Comparison of ENCODE assay signal across 8 cellular contexts in genomic region chr17:47229535-47230443, GRCh38. TPM values are rescaled to one million over a fixed set of nuclear protein-coding genes. Genes with fewer than 3 reads are reported as not detected.
A peak's percentile ranks its signal among the peaks of the same experiment; 100 is the strongest.
DNase-seq lines count a peak whose midpoint lies in the region; ATAC-seq and TF ChIP-seq lines count a peak whose summit lies in the region.

No MANE protein-coding gene starts in this region.

- WGBS in heart right ventricle, 2 donors = 12 to 13% methylated on average over 22 of the region's 22 CpGs
- 10 to 11% (median 10%) methylated on average over 22 of the region's 22 CpGs for WGBS in psoas muscle, 3 donors

- H3K27me3 Mint-ChIP-seq in CD8-positive, alpha-beta T cell (ENCODE audit: low read depth) = no peaks in the 10 kb centered on the region

- peak overlapping the region; percentile 69 for H3K4me3 Mint-ChIP-seq in CD8-positive, alpha-beta T cell

- H3K27ac Mint-ChIP-seq in CD8-positive, alpha-beta T cell = no peak overlapping the region

- DNase-seq in CD8-positive, alpha-beta T cell = peak; percentile 31 to 73 (median 66)
- DNase-seq in H7 = peak; percentile 84
- peak; percentile 80 for DNase-seq in NCI-H1694 (lab: John Stamatoyannopoulos, UW)
- DNase-seq in T-helper 1 cell = peak in 4 of 5 donors; percentile 37 to 71 (median 52)
- peak; percentile 94 for DNase-seq in amniotic epithelial cell (ENCODE audit: low read depth)
- peak; percentile 68 to 91 for DNase-seq in heart right ventricle
- DNase-seq in psoas muscle = peak; percentile 80 to 88
- DNase-seq in uterus = peak; percentile 88 to 95

- intact Hi-C loops in CD8-positive, alpha-beta T cell (cut with DNase I, micrococcal nuclease) = loop anchor here (1.0 kb wide), 3 partner anchors 86 to 387 kb away; no protein-coding TSS in a partner anchor
- intact Hi-C loops in heart right ventricle (cut with DNase I) (loop anchor here in 7 of 10 donors (1.0 to 10.0 kb wide), 6 partner anchors 47 to 385 kb away; no protein-coding TSS in a partner anchor), psoas muscle (cut with DNase I) (loop anchor here (1.0 to 10.0 kb wide), 3 partner anchors 86 to 385 kb away; no protein-coding TSS in a partner anchor), uterus (cut with DNase I; ENCODE audit: low total_unique reads) (loop anchor here (5.0 kb wide), 1 partner anchor 88 kb away; no protein-coding TSS in a partner anchor)

- H3K4me1 ChIP-seq in CD8-positive, alpha-beta T cell (ENCODE audit: insufficient read depth, low read length) = peaks cover 3% of the 10 kb centered on the region
- H3K4me1 ChIP-seq in heart right ventricle (peaks cover 13 to 39% (median 34%) of the 10 kb centered on the region in 9 donors), psoas muscle (peaks cover 6% of the 10 kb centered on the region), uterus (peaks cover 0 to 7% of the 10 kb centered on the region in 2 donors)

- no peak for TF ChIP-seq POLR2A in uterus (IDR thresholded peaks at IDR 0.05)

- H3K27me3 ChIP-seq in CD8-positive, alpha-beta T cell (ENCODE audit: insufficient read depth, low read length) = no peaks in the 10 kb centered on the region
- H3K27me3 ChIP-seq in H7 (ENCODE audit: control insufficient read depth, insufficient read depth, low read length) (no peaks in the 10 kb centered on the region), heart right ventricle (no peaks in the 10 kb centered on the region), psoas muscle (ENCODE audit: insufficient read depth in 3 of 3, low read length in 2 of 3) (no peaks in the 10 kb centered on the region), uterus (no peaks in the 10 kb centered on the region)

- no peaks in the 10 kb centered on the region for H3K36me3 ChIP-seq in CD8-positive, alpha-beta T cell (ENCODE audit: insufficient read depth, low read length)
- H3K36me3 ChIP-seq in H7 (replicated peaks; ENCODE audit: control insufficient read depth, insufficient read depth, low read length) = no peaks in the 10 kb centered on the region
- H3K36me3 ChIP-seq in heart right ventricle = no peaks in the 10 kb centered on the region
- no peaks in the 10 kb centered on the region for H3K36me3 ChIP-seq in psoas muscle (ENCODE audit: insufficient read depth in 1 of 2, low read depth in 1 of 2)
- no peaks in the 10 kb centered on the region for H3K36me3 ChIP-seq in uterus

- H3K27ac ChIP-seq in CD8-positive, alpha-beta T cell (ENCODE audit: low read depth, low read length) = no peak overlapping the region
- H3K27ac ChIP-seq in heart right ventricle (peak overlapping the region in 5 of 10 donors; percentile 39 to 64 (median 42)), psoas muscle (no peak overlapping the region), uterus (peak overlapping the region; percentile 68 to 86)

- ATAC-seq in CD8-positive, alpha-beta T cell = peak; percentile 98
- ATAC-seq in heart right ventricle (peak; percentile 71 to 85 (median 79)), psoas muscle (peak; percentile 83 to 95 (median 92))

- TF ChIP-seq CTCF in CD8-positive, alpha-beta T cell (IDR thresholded peaks at IDR 0.05) = peak; percentile 98
- peak; percentile 96 to 100 (median 99) for TF ChIP-seq CTCF in heart right ventricle (IDR thresholded peaks at IDR 0.05)
- TF ChIP-seq CTCF in psoas muscle (IDR thresholded peaks at IDR 0.05) = peak; percentile 98
- peak; percentile 99 for TF ChIP-seq CTCF in uterus (IDR thresholded peaks at IDR 0.05)

- CTCF ChIA-PET in CD8-positive, alpha-beta T cell (lab: Charles Lee) = interaction anchor here (0.6 to 3.8 kb wide), 14 partner anchors 9 to 389 kb away, joined by 3 to 27 read pairs (median 4); no protein-coding TSS in a partner anchor

- no peaks in the 10 kb centered on the region for H3K9me3 Mint-ChIP-seq in CD8-positive, alpha-beta T cell

- POLR2A ChIA-PET in CD8-positive, alpha-beta T cell (lab: Charles Lee) = interaction anchor here (1.5 kb wide), 1 partner anchor 9 kb away, joined by 5 read pairs; no protein-coding TSS in a partner anchor

- H3K4me1 Mint-ChIP-seq in CD8-positive, alpha-beta T cell (ENCODE audit: low read depth) = peaks cover 11% of the 10 kb centered on the region

- no peaks in the 10 kb centered on the region for H3K36me3 Mint-ChIP-seq in CD8-positive, alpha-beta T cell

- H3K4me3 ChIP-seq in CD8-positive, alpha-beta T cell (ENCODE audit: low read depth, low read length) = no peak overlapping the region
- H3K4me3 ChIP-seq in H7 (ENCODE audit: insufficient read depth, low read depth, low read length) (no peak overlapping the region), heart right ventricle (peak overlapping the region in 6 of 10 donors; percentile 9 to 39 (median 28)), psoas muscle (peak overlapping the region; percentile 50), uterus (peak overlapping the region; percentile 10 to 21)

- H3K9me3 ChIP-seq in CD8-positive, alpha-beta T cell (ENCODE audit: low read length) = no peaks in the 10 kb centered on the region
- no peaks in the 10 kb centered on the region for H3K9me3 ChIP-seq in heart right ventricle
- H3K9me3 ChIP-seq in psoas muscle = no peaks in the 10 kb centered on the region
- no peaks in the 10 kb centered on the region for H3K9me3 ChIP-seq in uterus

RNA-seq across cellular contexts. Expression of gene MYL4, which starts 20.6 kb away (rescaled TPM):
- total RNA-seq in CD8-positive, alpha-beta T cell = not detected
- total RNA-seq in H7 (2014; rRNA removed; shearing (Covaris generic)) = not detected in 2 replicates
- total RNA-seq in heart right ventricle (100 to 1,000 TPM in 5 of 10 donors, 10 to 100 TPM in 5; 33.9 to 459 (median 92.5) TPM), psoas muscle (1 to 10 TPM in 3 of 4 donors, under 1 TPM in 1; 0.89 to 6.7 (median 2.4) TPM), uterus (1 to 10 TPM in 1 of 4 donors, not detected in 3; 3.2 TPM)
- polyA plus RNA-seq in heart right ventricle (100 to 1,000 TPM in 1 of 2 donors, 10 to 100 TPM in 1; 36.5 to 239 TPM), psoas muscle (1 to 10 TPM in 2 of 3 donors, under 1 TPM in 1; 0.52 to 4.5 (median 1.3) TPM)

RNA-seq across cellular contexts. Expression of gene ITGB3, which starts 23.8 kb away (rescaled TPM):
- total RNA-seq in CD8-positive, alpha-beta T cell = not detected
- total RNA-seq in H7 (2014; rRNA removed; shearing (Covaris generic)) = 0.07 and 0.35 TPM in 2 replicates
- total RNA-seq in heart right ventricle (10 to 100 TPM in 1 of 10 donors, 1 to 10 TPM in 9; 2.5 to 18.0 (median 3.5) TPM), psoas muscle (1 to 10 TPM; 1.1 to 3.9 (median 2.2) TPM), uterus (10 to 100 TPM in 3 of 4 donors, 1 to 10 TPM in 1; 7.4 to 28.7 (median 23.5) TPM)
- polyA plus RNA-seq in heart right ventricle (1 to 10 TPM; 1.9 to 2.4 TPM), psoas muscle (1 to 10 TPM in 1 of 3 donors, under 1 TPM in 2; 0.32 to 5.4 (median 0.77) TPM)

RNA-seq across cellular contexts. Expression of gene CDC27, which starts 40.7 kb away (rescaled TPM):
- total RNA-seq in CD8-positive, alpha-beta T cell = 10 to 100 TPM; 44.5 to 48.6 TPM
- 45.9 and 67.7 TPM in 2 replicates for total RNA-seq in H7 (2014; rRNA removed; shearing (Covaris generic))
- total RNA-seq in heart right ventricle (100 to 1,000 TPM in 2 of 10 donors, 10 to 100 TPM in 8; 73.7 to 103 (median 84.9) TPM), psoas muscle (10 to 100 TPM; 72.5 to 78.4 (median 74.9) TPM), uterus (100 to 1,000 TPM in 3 of 4 donors, 10 to 100 TPM in 1; 87.1 to 129 (median 108) TPM)
- polyA plus RNA-seq in heart right ventricle (10 to 100 TPM; 14.0 to 21.3 TPM), psoas muscle (10 to 100 TPM; 25.5 to 89.2 (median 37.9) TPM)

Comparison
In these comparisons a context has a peak if more than half of its experiments do, and no peak if none do; other contexts are left out.
1. H3K27ac ChIP-seq: peak in uterus (2 of 2); none in CD8-positive, alpha-beta T cell (single experiment) and psoas muscle (single experiment).
2. H3K4me3 ChIP-seq: peak in heart right ventricle (6 of 10), psoas muscle (single experiment) and uterus (2 of 2); none in CD8-positive, alpha-beta T cell (single experiment) and H7 (single experiment).
3. RNA of gene MYL4, which starts 20.6 kb away (total RNA-seq): 33.9 to 459 TPM in heart right ventricle; 0.89 to 6.7 TPM in psoas muscle, 3.2 TPM in uterus, not detected in CD8-positive, alpha-beta T cell and not detected in H7; every median in the first group is over 4 times any median in the second.
4. Peak in every context shown above with its lines, with median percentiles within 50 percentile points of each other: ATAC-seq, DNase-seq and CTCF ChIP-seq.